Comparison of ENCODE assay signal across 26 cellular contexts in the genomic region with DNA sequence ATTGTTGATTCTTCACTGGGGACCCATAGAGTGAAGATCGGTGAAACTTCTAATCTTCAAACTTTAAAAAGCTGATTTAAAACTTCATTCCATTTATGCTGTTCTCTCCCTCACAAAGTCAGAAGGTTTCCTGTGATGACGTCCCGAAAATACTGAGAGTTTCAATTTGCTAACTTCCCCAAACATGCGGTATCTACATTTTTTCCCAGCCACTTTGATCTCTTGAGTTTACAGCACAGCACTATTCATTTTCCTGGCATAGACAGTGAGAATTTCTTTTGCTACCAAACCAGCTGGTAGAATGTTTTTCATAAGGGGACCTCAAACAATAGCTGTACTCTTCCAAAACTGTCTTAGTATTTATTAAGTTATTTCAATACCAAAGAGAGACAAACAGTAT.
DNase-seq lines count a peak whose midpoint lies in the region; ATAC-seq and TF ChIP-seq lines count a peak whose summit lies in the region.
"Had no signal": no experiment of that assay in that cellular context is flagged by ENCODE, and none has a peak within 500 bp of the region (broad histone marks: within the 10 kb centered on the region; RNA-seq: fewer than 3 reads in every experiment).

No MANE protein-coding gene starts in this region.

- H3K79me2 ChIP-seq in OCI-LY3 (ENCODE audit: low read length) = no peaks in the 10 kb centered on the region

- no peak for TF ChIP-seq CTCF in AG10803 (conservative IDR thresholded peaks at IDR 0.05; ENCODE audit: low read length)
- no peak for TF ChIP-seq CTCF in OCI-LY3 (IDR thresholded peaks at IDR 0.05; ENCODE audit: low read depth, low read length)

- no peaks in the 10 kb centered on the region for H4K20me1 ChIP-seq in OCI-LY3 (ENCODE audit: insufficient read depth, low read length)

- peaks cover 38% of the 10 kb centered on the region for H3K4me1 ChIP-seq in OCI-LY3 (ENCODE audit: low read length)
- H3K4me1 ChIP-seq: esophagus squamous epithelium, thyroid gland had no signal

- no peaks in the 10 kb centered on the region; the same call in 1 of the 2 replicates for H3K9me3 ChIP-seq in OCI-LY3 (ENCODE audit: insufficient read depth, low read length)
- H3K9me3 ChIP-seq: esophagus squamous epithelium, thyroid gland had no signal

- H3K4me3 ChIP-seq in AG10803 (ENCODE audit: low read length) = no peak overlapping the region
- H3K4me3 ChIP-seq in OCI-LY3 (ENCODE audit: low read length) = peak overlapping the region; percentile 39
- H3K4me3 ChIP-seq: esophagus squamous epithelium, GM23338, skin epidermis, thyroid gland had no signal

- peak overlapping the region; percentile 48 for H3K27ac ChIP-seq in OCI-LY3 (ENCODE audit: low read length)
- H3K27ac ChIP-seq: 22Rv1, esophagus squamous epithelium, thyroid gland, WERI-Rb-1 had no signal

- no peaks in the 10 kb centered on the region for H3K36me3 ChIP-seq in OCI-LY3 (replicated peaks; ENCODE audit: low read depth, low read length)
- H3K36me3 ChIP-seq: esophagus squamous epithelium, thyroid gland, WERI-Rb-1 had no signal

- peak overlapping the region; percentile 62; the same call in 1 of the 2 replicates for H2AFZ ChIP-seq in OCI-LY3 (ENCODE audit: low read depth, low read length)

- peak; percentile 50 for ATAC-seq in HG02678 (IDR thresholded peaks at IDR 0.05; ENCODE audit: unreplicated experiment)
- no peak for ATAC-seq in GM18909 (IDR thresholded peaks at IDR 0.05; ENCODE audit: poor library complexity, unreplicated experiment)
- no peak for ATAC-seq in GM21528 (IDR thresholded peaks at IDR 0.05; ENCODE audit: low FRiP score, unreplicated experiment)
- ATAC-seq: activated T-cell treated with anti-CD3 and anti-CD28 coated beads, Interleukin-2, amount 50 U/mL, for 4 hours; GM23338; natural killer cell; stimulated activated naive CD8-positive, alpha-beta T cell treated with anti-CD3 and anti-CD28 coated beads, Interleukin-15, amount 100 ng/mL, for 72 hours had no signal

- peak; percentile 25 for DNase-seq in AG10803 (ENCODE audit: low read depth)
- DNase-seq in fibroblast of peridontal ligament (ENCODE audit: extremely low read depth) = peak; percentile 64
- no peak for DNase-seq in NK-92 treated with Interleukin-12 subunit alpha and Interleukin-12 subunit beta, amount 100 ng/mL, for 24 hours (lab: John Stamatoyannopoulos, UW)
- no peak for DNase-seq in NCI-H226
- DNase-seq: activated CD4-positive, alpha-beta T cell treated with anti-CD3 and anti-CD28 coated beads, Interleukin-2, amount 10 ng/mL, durations not matched to agents 7 days and 5 days; activated gamma-delta T cell treated with Interleukin-2 at 50 U/mL for 16 hours; activated T-cell treated with anti-CD3 and anti-CD28 coated beads, Interleukin-2, amount 50 U/mL, for 4 hours; CD4-positive, alpha-beta memory T cell; dermis blood vessel endothelial cell; esophagus squamous epithelium; glutamatergic neuron; natural killer cell; NCI-H1436; NCI-H2081 treated with DMSO at 0.1 percent for 48 hours; NCI-H82; stimulated activated CD8-positive, alpha-beta memory T cell treated with anti-CD3 and anti-CD28 coated beads, Interleukin-4, amount 100 ng/mL, for 48 hours; stimulated activated naive CD8-positive, alpha-beta T cell treated with anti-CD3 and anti-CD28 coated beads, Interleukin-15, amount 100 ng/mL, for 72 hours; thyroid gland; WERI-Rb-1 had no signal

- peaks cover 3% of the 10 kb centered on the region; the same call in 1 of the 2 replicates for H3K27me3 ChIP-seq in OCI-LY3 (ENCODE audit: low read depth, low read length)
- H3K27me3 ChIP-seq: esophagus squamous epithelium, thyroid gland had no signal

- peak overlapping the region; percentile 65 for H3K4me2 ChIP-seq in OCI-LY3 (ENCODE audit: low read length)
- H3K4me2 ChIP-seq: GM23338 had no signal

- peak overlapping the region; percentile 33 for H3K9ac ChIP-seq in OCI-LY3 (ENCODE audit: low read length)

Comparison
In these comparisons a context has a peak if more than half of its experiments do, and no peak if none do; other contexts are left out.
1. DNase-seq: peak in AG10803 (single experiment) and fibroblast of peridontal ligament (single experiment); none in NK-92 treated with Interleukin-12 subunit alpha and Interleukin-12 subunit beta, amount 100 ng/mL, for 24 hours (single experiment) and NCI-H226 (single experiment).